8 cellular contexts compared by ENCODE assay signal in genomic region chr17:76452102-76452645, GRCh38. TPM values are rescaled to one million over a fixed set of nuclear protein-coding genes. Genes with fewer than 3 reads are reported as not detected.
DNase-seq lines count a peak whose midpoint lies in the region; ATAC-seq and TF ChIP-seq lines count a peak whose summit lies in the region.

No MANE protein-coding gene starts in this region.

- POLR2A ChIA-PET in A673 (lab: Charles Lee; ENCODE audit: low non-redundant PET), result no interaction called here

- H3K4me1 ChIP-seq in A673 (ENCODE audit: insufficient read depth, low read length, poor library complexity, severe bottlenecking) (peaks cover 27% of the 10 kb centered on the region), urinary bladder (ENCODE audit: insufficient read depth) (no peaks in the 10 kb centered on the region)

- peak overlapping the region; percentile 84 for H3K4me3 ChIP-seq in A673 (ENCODE audit: low read depth, low read length, poor library complexity, severe bottlenecking)
- peak overlapping the region; percentile 96 for H3K4me3 ChIP-seq in urinary bladder (ENCODE audit: low read depth, low read length)

- H3K9me3 ChIP-seq in A673 (ENCODE audit: low read depth, low read length, poor library complexity, severe bottlenecking), result no peaks in the 10 kb centered on the region

- WGBS in urinary bladder, result 2% methylated on average over 28 of the region's 28 CpGs

- no peaks in the 10 kb centered on the region for H3K27me3 ChIP-seq in A673 (replicated peaks; ENCODE audit: insufficient read depth, low read depth, low read length, poor library complexity)

- TF ChIP-seq CTCF in A673 (conservative IDR thresholded peaks at IDR 0.05; ENCODE audit: low read depth, low read length) (no peak), chondrocyte (IDR thresholded peaks at IDR 0.05) (no peak), mesothelial cell of epicardium (IDR thresholded peaks at IDR 0.05; ENCODE audit: unreplicated experiment) (no peak)

- H3K9me3 Mint-ChIP-seq in chondrocyte (ENCODE audit: low read depth) (no peaks in the 10 kb centered on the region), mesothelial cell of epicardium (no peaks in the 10 kb centered on the region)

- peak; percentile 19 for ATAC-seq in GM19372 (IDR thresholded peaks at IDR 0.05; ENCODE audit: low read depth, unreplicated experiment)

- no TSS peak for BruUV-seq in A673 (replicated peaks; lab: Mats Ljungman, UMichigan)

- CTCF ChIA-PET in A673 (lab: Charles Lee), result interaction anchor here (0.7 kb wide), 1 partner anchor 86 kb away, joined by 5 read pairs; no protein-coding TSS in a partner anchor

- H3K27ac Mint-ChIP-seq in chondrocyte (ENCODE audit: unreplicated experiment) (peak overlapping the region; percentile 74), mesothelial cell of epicardium (peak overlapping the region; percentile 71)

- no peaks in the 10 kb centered on the region for H3K36me3 ChIP-seq in A673 (ENCODE audit: insufficient read depth, low read length, poor library complexity, severe bottlenecking)
- H3K36me3 ChIP-seq in urinary bladder (ENCODE audit: insufficient read depth), result no peaks in the 10 kb centered on the region

- intact Hi-C loops in A673 (cut with micrococcal nuclease; ENCODE audit: unreplicated experiment), result no loop called here

- H3K36me3 Mint-ChIP-seq in chondrocyte (ENCODE audit: low read depth) (no peaks in the 10 kb centered on the region), mesothelial cell of epicardium (no peaks in the 10 kb centered on the region)

- H3K4me3 Mint-ChIP-seq in chondrocyte (ENCODE audit: unreplicated experiment) (peak overlapping the region; percentile 86), mesothelial cell of epicardium (peak overlapping the region; percentile 80)

- H3K27ac ChIP-seq in A673 (ENCODE audit: low read depth, low read length, poor library complexity, severe bottlenecking) (peak overlapping the region; percentile 83), urinary bladder (ENCODE audit: low read depth) (no peak overlapping the region)

- H3K4me1 Mint-ChIP-seq in chondrocyte (ENCODE audit: low read depth), result peaks cover 44% of the 10 kb centered on the region
- peaks cover 22% of the 10 kb centered on the region for H3K4me1 Mint-ChIP-seq in mesothelial cell of epicardium

- H3K27me3 Mint-ChIP-seq in chondrocyte (ENCODE audit: low read depth), result no peaks in the 10 kb centered on the region
- H3K27me3 Mint-ChIP-seq in mesothelial cell of epicardium (ENCODE audit: low read depth), result no peaks in the 10 kb centered on the region

- DNase-seq in A673 (ENCODE audit: low spot score) (no peak), NAMALWA (ENCODE audit: low spot score) (peak; percentile 32), chondrocyte (ENCODE audit: low spot score) (no peak), mesothelial cell of epicardium (ENCODE audit: low spot score in 2 of 2, unreplicated experiment in 2 of 2) (peak in 1 of 2 experiments; percentile 52), NCI-H2081 treated with DMSO at 0.1 percent for 48 hours (lab: John Stamatoyannopoulos, UW) (no peak), NCI-H1436 treated with DMSO at 0.1 percent for 48 hours (lab: John Stamatoyannopoulos, UW) (no peak)

RNA-seq across cellular contexts. Expression of gene UBE2O, which starts 0.8 kb away (rescaled TPM):
- total RNA-seq in A673 (2021) (56.9 and 57.4 TPM in 2 replicates), chondrocyte (20.0 to 22.1 TPM (median 22.0 TPM) in 3 replicates), mesothelial cell of epicardium (42.7 to 46.3 TPM (median 44.3 TPM) in 3 replicates), urinary bladder (18.3 TPM)
- 14.0 TPM for polyA plus RNA-seq in urinary bladder

RNA-seq across cellular contexts. Expression of gene AANAT, which starts 15.2 kb away (rescaled TPM):
- total RNA-seq in A673 (2021) (not detected in 2 replicates), chondrocyte (not detected in 3 replicates), mesothelial cell of epicardium (0.22 to 0.40 TPM in 2 of 3 replicates, not detected in the other), urinary bladder (not detected)
- polyA plus RNA-seq in urinary bladder, result not detected

RNA-seq across cellular contexts. Expression of gene RHBDF2, which starts 49.0 kb away (rescaled TPM):
- total RNA-seq in A673 (2021) (20.4 and 26.5 TPM in 2 replicates), chondrocyte (4.7 to 5.4 TPM (median 4.9 TPM) in 3 replicates), mesothelial cell of epicardium (19.1 to 21.6 TPM (median 21.5 TPM) in 3 replicates), urinary bladder (4.2 TPM)
- 17.2 TPM for polyA plus RNA-seq in urinary bladder
